27 cellular contexts compared by ENCODE assay signal in the genomic region with DNA sequence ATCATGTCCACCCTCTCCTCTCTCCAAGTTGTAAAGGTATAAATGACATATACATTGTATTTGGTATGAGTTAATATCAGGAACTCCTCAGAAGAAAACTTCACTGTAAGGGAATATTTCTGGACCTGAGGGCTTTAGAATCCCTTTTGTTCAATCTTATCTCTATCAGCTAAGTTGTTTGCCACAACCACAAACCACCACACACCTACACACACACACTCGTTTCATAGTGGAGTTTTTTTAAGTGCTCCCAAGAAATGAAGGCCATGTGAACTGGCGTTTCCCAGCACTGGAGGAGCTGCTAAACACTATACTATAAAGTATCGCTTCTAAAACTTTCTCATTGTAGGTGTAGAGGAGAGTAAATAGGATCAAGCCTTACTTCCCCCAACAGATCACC.
"Had no signal": no experiment of that assay in that cellular context is flagged by ENCODE, and none has a peak within 500 bp of the region (broad histone marks: within the 10 kb centered on the region; RNA-seq: fewer than 3 reads in every experiment).

No MANE protein-coding gene starts in this region.

- H3K4me1 ChIP-seq: adrenal gland had no signal

- H3K4me3 ChIP-seq: adrenal gland had no signal

- DNase-seq: activated B cell treated with CpG ODN at 0.5 μM for 24 hours; activated CD4-positive, alpha-beta memory T cell treated with anti-CD3 and anti-CD28 coated beads, Interleukin-2, amount 10 ng/mL, durations not matched to agents 7 days and 5 days; activated CD4-positive, alpha-beta T cell treated with anti-CD3 and anti-CD28 coated beads for 4 hours; activated CD4-positive, alpha-beta T cell treated with anti-CD3 and anti-CD28 coated beads, Interleukin-2, amount 10 ng/mL, durations not matched to agents 24 days and 14 days; activated CD4-positive, alpha-beta T cell treated with anti-CD3 and anti-CD28 coated beads, Interleukin-2, amount 50 U/mL, for 48 hours; activated CD4-positive, CD25-positive, alpha-beta regulatory T cell treated with anti-CD3 and anti-CD28 coated beads, Interleukin-2, amount 50 U/mL, for 72 hours; activated CD8-positive, alpha-beta memory T cell treated with anti-CD3 and anti-CD28 coated beads for 24 hours; activated CD8-positive, alpha-beta memory T cell treated with anti-CD3 and anti-CD28 coated beads, Interleukin-2, amount 10 ng/mL, durations not matched to agents 7 days and 5 days; activated CD8-positive, alpha-beta memory T cell treated with anti-CD3 and anti-CD28 coated beads, Interleukin-2, amount 50 U/mL, for 48 hours; activated CD8-positive, alpha-beta T cell treated with anti-CD3 and anti-CD28 coated beads, Interleukin-2, amount 10 ng/mL, durations not matched to agents 7 days and 5 days; activated effector memory CD4-positive, alpha-beta T cell treated with Interleukin-2 at 50 U/mL for 16 hours; activated gamma-delta T cell; activated naive CD4-positive, alpha-beta T cell treated with anti-CD3 and anti-CD28 coated beads, Interleukin-2, amount 10 ng/mL, durations not matched to agents 7 days and 5 days; activated naive CD4-positive, alpha-beta T cell treated with Interleukin-2 at 50 U/mL for 16 hours; activated naive CD8-positive, alpha-beta T cell treated with anti-CD3 and anti-CD28 coated beads, Interleukin-2, amount 10 ng/mL, durations not matched to agents 7 days and 5 days; activated naive CD8-positive, alpha-beta T cell treated with anti-CD3 and anti-CD28 coated beads, Interleukin-2, amount 50 U/mL, for 24 hours; activated T-cell treated with anti-CD3 and anti-CD28 coated beads, Interleukin-2, amount 50 U/mL, for 24 hours; activated T-cell treated with anti-CD3 and anti-CD28 coated beads, Interleukin-2, amount 50 U/mL, for 48 hours; adrenal gland; amniotic stem cell; aorta; central memory CD4-positive, alpha-beta T cell; SW 1271; T-helper 1 cell; T-helper 2 cell; T-helper 9 cell had no signal

- H3K36me3 ChIP-seq: adrenal gland had no signal

- H3K27ac ChIP-seq: adrenal gland, VCaP had no signal

- H3K9me3 ChIP-seq: adrenal gland had no signal

- ATAC-seq: activated CD8-positive, alpha-beta memory T cell treated with anti-CD3 and anti-CD28 coated beads, Interleukin-2, amount 10 ng/mL, durations not matched to agents 7 days and 5 days; activated CD8-positive, alpha-beta T cell treated with anti-CD3 and anti-CD28 coated beads, Interleukin-2, amount 10 ng/mL, durations not matched to agents 7 days and 5 days; activated naive CD8-positive, alpha-beta T cell treated with anti-CD3 and anti-CD28 coated beads, Interleukin-2, amount 50 U/mL, for 24 hours had no signal

- H3K27me3 ChIP-seq: adrenal gland had no signal
